Comparison of ENCODE assay signal across 9 cellular contexts in genomic region chr17:45784583-45785372, GRCh38. TPM values are rescaled to one million over a fixed set of nuclear protein-coding genes. Genes with fewer than 3 reads are reported as not detected.
DNase-seq lines count a peak whose midpoint lies in the region; FAIRE-seq and TF ChIP-seq lines count a peak whose summit lies in the region.
"Had no signal": no experiment of that assay in that cellular context is flagged by ENCODE, and none has a peak within 500 bp of the region (broad histone marks: within the 10 kb centered on the region; RNA-seq: fewer than 3 reads in every experiment).

No MANE protein-coding gene starts in this region.

- H3K27me3 ChIP-seq in SJCRH30 = peaks cover 42% of the 10 kb centered on the region

- H3K9me3 ChIP-seq in SJCRH30 (replicated peaks) (no peaks in the 10 kb centered on the region), kidney (ENCODE audit: control insufficient read depth in 1 of 2, low read length in 2 of 2) (no peaks in the 10 kb centered on the region)

- no peak for FAIRE-seq in kidney (lab: Jason Lieb, UNC)

- H3K27ac ChIP-seq in SJCRH30 (no peak overlapping the region), kidney (ENCODE audit: low read depth in 2 of 2, low read length in 2 of 2) (no peak overlapping the region)

- intact Hi-C loops in kidney (cut with DNase I) = no loop called here

- DNase-seq in NCI-H1694 treated with DMSO at 0.1 percent for 48 hours (lab: John Stamatoyannopoulos, UW) (peak; percentile 31), NCI-H1694 (lab: John Stamatoyannopoulos, UW) (no peak), SJCRH30 (peak in 1 of 2 experiments; percentile 10), astrocyte of the cerebellum (ENCODE audit: low read depth) (no peak), inferior parietal cortex (ENCODE audit: extremely low spot score) (peak; percentile 27), kidney (no peak)
- DNase-seq in stimulated activated CD4-positive, alpha-beta T cell treated with anti-CD3 and anti-CD28 coated beads, Interleukin-1b, Interleukin-23, amount 100 ng/mL, for 4 hours (ENCODE audit: low read depth in 2 of 2) = peak; percentile 9 to 23
- no peak for DNase-seq in activated CD4-positive, CD25-positive, alpha-beta regulatory T cell treated with anti-CD3 and anti-CD28 coated beads, Interleukin-2, amount 50 U/mL, for 72 hours

- H3K4me3 ChIP-seq in SJCRH30 (peak overlapping the region; percentile 55), astrocyte of the cerebellum (ENCODE audit: low read depth, low read length) (peak overlapping the region; percentile 27), kidney (ENCODE audit: low read length in 2 of 2) (peak overlapping the region in 1 of 2 donors; percentile 32)

- no peaks in the 10 kb centered on the region for H3K4me1 ChIP-seq in SJCRH30
- peaks cover 0 to 5% of the 10 kb centered on the region in 2 donors for H3K4me1 ChIP-seq in kidney (ENCODE audit: control insufficient read depth in 1 of 2, insufficient read depth in 1 of 2, low read depth in 1 of 2, low read length in 2 of 2)

- no peaks in the 10 kb centered on the region for H3K36me3 ChIP-seq in SJCRH30
- no peaks in the 10 kb centered on the region for H3K36me3 ChIP-seq in kidney (ENCODE audit: control insufficient read depth in 1 of 2, insufficient read depth in 2 of 2, low read length in 2 of 2)

- H3K9ac ChIP-seq in kidney (ENCODE audit: low read length in 2 of 2) = no peak overlapping the region

- in situ Hi-C loops in astrocyte of the cerebellum (cut with HindIII; ENCODE audit: low sequenced_read_pairs) = no loop called here

- TF ChIP-seq CTCF in astrocyte of the cerebellum (IDR thresholded peaks at IDR 0.05; ENCODE audit: low read depth, low read length, missing control alignments) (no peak), kidney (IDR thresholded peaks at IDR 0.05; ENCODE audit: borderline replicate concordance, extremely low read depth, insufficient read depth) (no peak)

RNA-seq across cellular contexts. Expression of gene CRHR1, which starts 0.7 kb away (rescaled TPM):
- total RNA-seq in SJCRH30 (2014; rRNA removed; shearing (Covaris generic)) = not detected in 2 replicates
- not detected for total RNA-seq in kidney
- not detected for polyA plus RNA-seq in kidney (ENCODE audit: insufficient read depth, low read depth, low replicate concordance)
- total RNA-seq: T-helper 1 cell treated with Interleukin-12 subunit alpha and Interleukin-12 subunit beta and Interleukin-4 antibody, amounts not matched to agents 30 ng/mL and 1 ng/mL, for 36 hours had no signal

RNA-seq across cellular contexts. Expression of gene SPPL2C, which starts 59.9 kb away (rescaled TPM):
- total RNA-seq in SJCRH30 (2014; rRNA removed; shearing (Covaris generic)) = not detected in 2 replicates
- total RNA-seq in kidney = not detected
- not detected for polyA plus RNA-seq in kidney (ENCODE audit: insufficient read depth, low read depth, low replicate concordance)
- total RNA-seq: T-helper 1 cell treated with Interleukin-12 subunit alpha and Interleukin-12 subunit beta and Interleukin-4 antibody, amounts not matched to agents 30 ng/mL and 1 ng/mL, for 36 hours had no signal

Comparison
In these comparisons a context has a peak if more than half of its experiments do, and no peak if none do; other contexts are left out.
1. DNase-seq: peak in NCI-H1694 treated with DMSO at 0.1 percent for 48 hours (single experiment), inferior parietal cortex (single experiment) and stimulated activated CD4-positive, alpha-beta T cell treated with anti-CD3 and anti-CD28 coated beads, Interleukin-1b, Interleukin-23, amount 100 ng/mL, for 4 hours (2 of 2); none in NCI-H1694 (single experiment), astrocyte of the cerebellum (single experiment), activated CD4-positive, CD25-positive, alpha-beta regulatory T cell treated with anti-CD3 and anti-CD28 coated beads, Interleukin-2, amount 50 U/mL, for 72 hours (single experiment) and kidney (single experiment).